Comparison of ENCODE assay signal across 8 cellular contexts in genomic region chr22:23974343-23974742, GRCh38. TPM values are rescaled to one million over a fixed set of nuclear protein-coding genes. Genes with fewer than 3 reads are reported as not detected.
DNase-seq lines count a peak whose midpoint lies in the region; ATAC-seq, FAIRE-seq and TF ChIP-seq lines count a peak whose summit lies in the region.
"Not testable (repeated sequence)": the region's sequence is repeated elsewhere in the genome, so short reads cannot be mapped to it uniquely, and the experiment has no call there.

Gene DDT, minus strand, starts transcription at chr22:23974441. Its CDS starts 27 bp downstream, at chr22:23974414.

- no CpG with 5 or more reads among the region's 29 CpGs for WGBS in GM12878 (ENCODE audit: insufficient coverage, insufficient replicate concordance, low lambda C conversion rate, missing lambda C conversion rate)

- peaks cover 9 to 21% of the 10 kb centered on the region in 2 donors for H3K4me1 Mint-ChIP-seq in natural killer cell treated with Interleukin-12 subunit alpha and Interleukin-12 subunit beta and Interleukin-15 and Interleukin-18, amount 100 ng/mL, for 72 hours (ENCODE audit: low read depth in 2 of 2)
- H3K4me1 Mint-ChIP-seq in type B pancreatic cell (ENCODE audit: unreplicated experiment) = not testable (repeated sequence)

- not testable (repeated sequence) for H3K27me3 ChIP-seq in Peyer's patch; GM12878 (replicated peaks in 1 of 2; ENCODE audit: control insufficient read depth in 2 of 2, insufficient read depth in 2 of 2, low read length in 1 of 2); cardiac muscle cell

- not testable (repeated sequence) for TF ChIP-seq EP300 in GM12878 (IDR thresholded peaks at IDR 0.05; ENCODE audit: borderline replicate concordance in 1 of 2, control insufficient read depth in 1 of 2, low read depth in 2 of 2, low read length in 2 of 2)

- H2AFZ ChIP-seq in GM12878 (ENCODE audit: control insufficient read depth, low read depth, low read length) = not testable (repeated sequence)

- H3K4me3 Mint-ChIP-seq in natural killer cell treated with Interleukin-12 subunit alpha and Interleukin-12 subunit beta and Interleukin-15 and Interleukin-18, amount 100 ng/mL, for 72 hours; type B pancreatic cell: not testable (repeated sequence)

- CTCF ChIA-PET in GM12878 (lab: Yijun Ruan, JAX) = not testable (repeated sequence)

- H3K4me1 ChIP-seq in Peyer's patch; GM12878 (ENCODE audit: control insufficient read depth, insufficient read depth, low read length); cardiac muscle cell (ENCODE audit: low read depth): not testable (repeated sequence)

- POLR2A ChIA-PET in GM12878 (lab: Charles Lee) = not testable (repeated sequence)

- H3K9me3 Mint-ChIP-seq in natural killer cell treated with Interleukin-12 subunit alpha and Interleukin-12 subunit beta and Interleukin-15 and Interleukin-18, amount 100 ng/mL, for 72 hours; type B pancreatic cell: not testable (repeated sequence)

- in situ Hi-C loops in GM12878 (cut with MboI) = loop anchor here (5.0 kb wide), 1 partner anchor 47 kb away; no protein-coding TSS in a partner anchor

- ATAC-seq in GM18520 (IDR thresholded peaks at IDR 0.05; ENCODE audit: unreplicated experiment) (peak; percentile 90), GM21723 (IDR thresholded peaks at IDR 0.05; ENCODE audit: unreplicated experiment) (peak; percentile 85), HG03103 (IDR thresholded peaks at IDR 0.05; ENCODE audit: low read depth, unreplicated experiment) (peak; percentile 85), GM12878 (peak; percentile 99)
- peak; percentile 98 to 99 for ATAC-seq in natural killer cell treated with Interleukin-12 subunit alpha and Interleukin-12 subunit beta and Interleukin-15 and Interleukin-18, amount 100 ng/mL, for 72 hours

- SMC1A ChIA-PET in GM12878 (lab: Charles Lee; ENCODE audit: uncharacterized antibody, unreplicated experiment) = not testable (repeated sequence)

- H3K4me3 ChIP-seq in Peyer's patch, GM12878, cardiac muscle cell: not testable (repeated sequence)

- H3K27ac Mint-ChIP-seq in natural killer cell treated with Interleukin-12 subunit alpha and Interleukin-12 subunit beta and Interleukin-15 and Interleukin-18, amount 100 ng/mL, for 72 hours; type B pancreatic cell: not testable (repeated sequence)

- peaks cover 0 to 26% (median 0%) of the 10 kb centered on the region in 3 donors for H3K36me3 ChIP-seq in Peyer's patch
- peaks cover 11 to 22% of the 10 kb centered on the region in 2 experiments for H3K36me3 ChIP-seq in GM12878 (ENCODE audit: control insufficient read depth in 2 of 2, insufficient read depth in 2 of 2, low read length in 1 of 2)
- peaks cover 12% of the 10 kb centered on the region for H3K36me3 ChIP-seq in cardiac muscle cell

- not testable (repeated sequence) for H3K27ac ChIP-seq in Peyer's patch; GM12878 (ENCODE audit: control insufficient read depth, insufficient read depth); cardiac muscle cell

- not testable (repeated sequence) for H3K9me3 ChIP-seq in Peyer's patch; GM12878 (replicated peaks; ENCODE audit: control insufficient read depth, insufficient read depth, low read length); cardiac muscle cell (ENCODE audit: low read depth)

- RAD21 ChIA-PET in GM12878 (lab: Charles Lee; ENCODE audit: unreplicated experiment) = not testable (repeated sequence)

- not testable (repeated sequence) for H4K20me1 ChIP-seq in GM12878 (ENCODE audit: control insufficient read depth, insufficient read depth)

- H3K36me3 Mint-ChIP-seq in natural killer cell treated with Interleukin-12 subunit alpha and Interleukin-12 subunit beta and Interleukin-15 and Interleukin-18, amount 100 ng/mL, for 72 hours = not testable (repeated sequence)
- peaks cover 12% of the 10 kb centered on the region for H3K36me3 Mint-ChIP-seq in type B pancreatic cell

- H3K9ac ChIP-seq in GM12878 (ENCODE audit: control insufficient read depth, insufficient read depth, low read length) = not testable (repeated sequence)

- intact Hi-C loops in GM12878 (cut with micrococcal nuclease; ENCODE audit: unreplicated experiment) = loop anchor here (5.0 kb wide), 1 partner anchor 47 kb away; no protein-coding TSS in a partner anchor

- FAIRE-seq in GM12878 (lab: Jason Lieb, UNC) = peak; percentile 89

- peaks cover 13% of the 10 kb centered on the region for H3K79me2 ChIP-seq in GM12878 (ENCODE audit: control insufficient read depth, insufficient read depth, low read length)

- TF ChIP-seq CTCF in Peyer's patch (IDR thresholded peaks at IDR 0.05); GM12878 (IDR thresholded peaks at IDR 0.05 in 2 of 3, conservative IDR thresholded peaks at IDR 0.05 in 1 of 3; ENCODE audit: control insufficient read depth in 2 of 3, extremely low read depth in 1 of 3, insufficient read depth in 1 of 3, low read depth in 3 of 3, low read length in 3 of 3); cardiac muscle cell (IDR thresholded peaks at IDR 0.05; ENCODE audit: low read depth, low read length); type B pancreatic cell (conservative IDR thresholded peaks at IDR 0.05): not testable (repeated sequence)

- not testable (repeated sequence) for BruUV-seq in GM12878 (replicated peaks; lab: Mats Ljungman, UMichigan)

- not testable (repeated sequence) for TF ChIP-seq RAD21 in GM12878 (IDR thresholded peaks at IDR 0.05; ENCODE audit: insufficient read depth, low read depth, low read length)

- not testable (repeated sequence) for TF ChIP-seq POLR2A in Peyer's patch (IDR thresholded peaks at IDR 0.05); GM12878 (IDR thresholded peaks at IDR 0.05; ENCODE audit: low read depth, low read length)

- DNase-seq in Peyer's patch; GM12878 (ENCODE audit: low read depth, low spot score); cardiac muscle cell (ENCODE audit: low read depth in 1 of 2, low spot score in 1 of 2); natural killer cell treated with Interleukin-12 subunit alpha and Interleukin-12 subunit beta and Interleukin-15 and Interleukin-18, amount 100 ng/mL, for 72 hours (ENCODE audit: low spot score); type B pancreatic cell (ENCODE audit: extremely low spot score, unreplicated experiment): not testable (repeated sequence)

- not testable (repeated sequence) for H3K4me2 ChIP-seq in GM12878 (ENCODE audit: control insufficient read depth, insufficient read depth)

- not testable (repeated sequence) for H3K27me3 Mint-ChIP-seq in natural killer cell treated with Interleukin-12 subunit alpha and Interleukin-12 subunit beta and Interleukin-15 and Interleukin-18, amount 100 ng/mL, for 72 hours; type B pancreatic cell

RNA-seq across cellular contexts. Expression of gene DDT, which starts in this region (rescaled TPM):
- total RNA-seq in Peyer's patch (100 to 1,000 TPM; 225 to 338 (median 285) TPM), GM12878 (2014; rRNA removed) (245 and 263 TPM in 2 replicates), GM12878 (2014; rRNA removed; fragmentation: Illumina TruSeq; extraction: Trizol) (55.1 and 56.5 TPM in 2 replicates), GM12878 (2021) (177 and 181 TPM in 2 replicates), cardiac muscle cell (115 and 309 TPM in 2 replicates), type B pancreatic cell (ENCODE audit: low replicate concordance) (104 and 131 TPM in 2 replicates)
- 84.6 and 87.5 TPM in 2 replicates for total RNA-seq in GM12878 (2013; cell fraction: nucleolus; rRNA removed)
- polyA plus RNA-seq in GM12878 (2011; ENCODE audit: low read depth) = 263 TPM
- polyA plus RNA-seq in GM12878 (2011; rRNA removed) (262 and 263 TPM in 2 replicates), GM12878 (2014; fragmentation: Illumina TruSeq; extraction: Trizol) (17.6 and 33.0 TPM in 2 replicates), GM12878 (2014; fragmentation: Nextera tagmentation; extraction: Ambion mirVana) (10 to 100 TPM; 25.1 to 70.2 TPM), GM12878 (2014; rRNA removed) (408 and 473 TPM in 2 replicates), GM12878 (2016; fragmentation: Nextera tagmentation; extraction: Ambion mirVana) (100 to 1,000 TPM; 227 to 244 TPM), cardiac muscle cell (179 and 244 TPM in 2 replicates)
- polyA plus RNA-seq in GM12878 (2011; cell fraction: cytosol; rRNA removed) = 298 and 443 TPM in 2 replicates
- 313 and 433 TPM in 2 replicates for polyA plus RNA-seq in GM12878 (2011; cell fraction: nucleus; rRNA removed)
- polyA plus RNA-seq in GM12878 (2012) = 191 and 251 TPM in 2 replicates
- 25.2 and 40.2 TPM in 2 replicates for polyA minus RNA-seq in GM12878 (2011; rRNA and poly(A)+ RNA removed)
- 29.0 and 39.0 TPM in 2 replicates for polyA minus RNA-seq in GM12878 (2011; cell fraction: cytosol; rRNA and poly(A)+ RNA removed)
- 44.0 and 54.3 TPM in 2 replicates for polyA minus RNA-seq in GM12878 (2011; cell fraction: nucleus; rRNA and poly(A)+ RNA removed)
- total RNA-seq in natural killer cell treated with Interleukin-12 subunit alpha and Interleukin-12 subunit beta and Interleukin-15 and Interleukin-18, amount 100 ng/mL, for 72 hours = 100 to 1,000 TPM in 1 of 2 donors, 10 to 100 TPM in 1; 97.4 to 127 TPM
